In the genomic region with DNA sequence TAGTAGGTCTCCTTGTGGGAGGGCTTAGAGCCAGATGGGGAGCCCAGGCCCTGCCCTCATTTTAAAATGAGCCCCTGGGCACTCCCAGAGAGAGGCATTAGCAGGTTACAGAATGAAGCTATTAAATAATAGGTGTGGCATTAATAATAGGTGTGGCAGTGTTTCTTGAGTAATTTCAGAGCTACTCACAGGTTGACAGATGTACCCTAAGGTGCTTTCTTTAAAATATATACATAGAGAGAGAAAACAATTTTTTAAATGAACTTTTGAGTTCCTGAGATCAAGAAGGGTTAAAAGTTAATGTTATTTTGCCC, we compare ENCODE assay signal across 8 cellular contexts. TPM values are rescaled to one million over a fixed set of nuclear protein-coding genes. Genes with fewer than 3 reads are reported as not detected.
DNase-seq lines count a peak whose midpoint lies in the region; ATAC-seq and TF ChIP-seq lines count a peak whose summit lies in the region.

No MANE protein-coding gene starts in this region.

- peak overlapping the region; percentile 94 for H3K4me3 ChIP-seq in CD4-positive, CD25-positive, alpha-beta regulatory T cell (ENCODE audit: low read depth, low read length)

- no peak for DNase-seq in CD4-positive, CD25-positive, alpha-beta regulatory T cell
- DNase-seq in chondrocyte (ENCODE audit: low spot score): no peak
- DNase-seq in natural killer cell treated with Interleukin-12 subunit alpha and Interleukin-12 subunit beta and Interleukin-15 and Interleukin-18, amount 100 ng/mL, for 72 hours (ENCODE audit: low spot score): no peak
- DNase-seq in OCI-M1 (lab: John Stamatoyannopoulos, UW): no peak
- DNase-seq in nucleus accumbens (lab: John Stamatoyannopoulos, UW): no peak
- no peak for DNase-seq in putamen (ENCODE audit: low spot score)

- H3K27me3 Mint-ChIP-seq in CD4-positive, CD25-positive, alpha-beta regulatory T cell: peaks cover 5% of the 10 kb centered on the region
- no peaks in the 10 kb centered on the region for H3K27me3 Mint-ChIP-seq in chondrocyte (ENCODE audit: low read depth)
- no peaks in the 10 kb centered on the region for H3K27me3 Mint-ChIP-seq in natural killer cell treated with Interleukin-12 subunit alpha and Interleukin-12 subunit beta and Interleukin-15 and Interleukin-18, amount 100 ng/mL, for 72 hours

- H3K9me3 ChIP-seq in CD4-positive, CD25-positive, alpha-beta regulatory T cell (ENCODE audit: control insufficient read depth in 2 of 2, low read length in 2 of 2): no peaks in the 10 kb centered on the region

- H3K27ac ChIP-seq in CD4-positive, CD25-positive, alpha-beta regulatory T cell (ENCODE audit: insufficient read depth, low read length, poor library complexity, severe bottlenecking): peak overlapping the region; percentile 53

- H3K36me3 Mint-ChIP-seq in CD4-positive, CD25-positive, alpha-beta regulatory T cell: no peaks in the 10 kb centered on the region
- H3K36me3 Mint-ChIP-seq in chondrocyte (ENCODE audit: low read depth): no peaks in the 10 kb centered on the region
- no peaks in the 10 kb centered on the region for H3K36me3 Mint-ChIP-seq in natural killer cell treated with Interleukin-12 subunit alpha and Interleukin-12 subunit beta and Interleukin-15 and Interleukin-18, amount 100 ng/mL, for 72 hours

- no peaks in the 10 kb centered on the region for H3K27me3 ChIP-seq in CD4-positive, CD25-positive, alpha-beta regulatory T cell (ENCODE audit: control insufficient read depth, insufficient read depth, low read length)

- H3K4me1 Mint-ChIP-seq in CD4-positive, CD25-positive, alpha-beta regulatory T cell: peaks cover 16 to 45% (median 31%) of the 10 kb centered on the region in 4 donors
- H3K4me1 Mint-ChIP-seq in chondrocyte (ENCODE audit: low read depth): peaks cover 21% of the 10 kb centered on the region
- peaks cover 29 to 36% of the 10 kb centered on the region in 2 donors for H3K4me1 Mint-ChIP-seq in natural killer cell treated with Interleukin-12 subunit alpha and Interleukin-12 subunit beta and Interleukin-15 and Interleukin-18, amount 100 ng/mL, for 72 hours (ENCODE audit: low read depth in 2 of 2)

- H3K9me3 Mint-ChIP-seq in CD4-positive, CD25-positive, alpha-beta regulatory T cell: no peaks in the 10 kb centered on the region
- no peaks in the 10 kb centered on the region for H3K9me3 Mint-ChIP-seq in chondrocyte (ENCODE audit: low read depth)
- no peaks in the 10 kb centered on the region for H3K9me3 Mint-ChIP-seq in natural killer cell treated with Interleukin-12 subunit alpha and Interleukin-12 subunit beta and Interleukin-15 and Interleukin-18, amount 100 ng/mL, for 72 hours

- peak overlapping the region; percentile 93 to 99 (median 96) for H3K4me3 Mint-ChIP-seq in CD4-positive, CD25-positive, alpha-beta regulatory T cell
- peak overlapping the region; percentile 92 for H3K4me3 Mint-ChIP-seq in chondrocyte (ENCODE audit: unreplicated experiment)
- peak overlapping the region; percentile 96 for H3K4me3 Mint-ChIP-seq in natural killer cell treated with Interleukin-12 subunit alpha and Interleukin-12 subunit beta and Interleukin-15 and Interleukin-18, amount 100 ng/mL, for 72 hours

- no peaks in the 10 kb centered on the region for H3K36me3 ChIP-seq in CD4-positive, CD25-positive, alpha-beta regulatory T cell (ENCODE audit: control insufficient read depth, insufficient read depth, low read length)

- peak overlapping the region; percentile 60 to 88 (median 84) for H3K27ac Mint-ChIP-seq in CD4-positive, CD25-positive, alpha-beta regulatory T cell
- H3K27ac Mint-ChIP-seq in chondrocyte (ENCODE audit: unreplicated experiment): peak overlapping the region; percentile 89
- H3K27ac Mint-ChIP-seq in natural killer cell treated with Interleukin-12 subunit alpha and Interleukin-12 subunit beta and Interleukin-15 and Interleukin-18, amount 100 ng/mL, for 72 hours: peak overlapping the region; percentile 86 to 88

- peak in 1 of 2 donors; percentile 10 for ATAC-seq in CD4-positive, CD25-positive, alpha-beta regulatory T cell (ENCODE audit: low read depth in 2 of 2)
- ATAC-seq in HG03565 (IDR thresholded peaks at IDR 0.05; ENCODE audit: unreplicated experiment) (peak; percentile 23), GM19023 (IDR thresholded peaks at IDR 0.05; ENCODE audit: unreplicated experiment) (no peak)
- ATAC-seq in natural killer cell treated with Interleukin-12 subunit alpha and Interleukin-12 subunit beta and Interleukin-15 and Interleukin-18, amount 100 ng/mL, for 72 hours: no peak

- no peak for TF ChIP-seq CTCF in chondrocyte (IDR thresholded peaks at IDR 0.05)

- peaks cover 36% of the 10 kb centered on the region for H3K4me1 ChIP-seq in CD4-positive, CD25-positive, alpha-beta regulatory T cell (ENCODE audit: control insufficient read depth, insufficient read depth, low read length, poor library complexity, severe bottlenecking)

RNA-seq across cellular contexts. Expression of gene EEIG2, which starts 1.2 kb away (rescaled TPM):
- total RNA-seq in CD4-positive, CD25-positive, alpha-beta regulatory T cell: 14.3 TPM
- polyA plus RNA-seq in CD4-positive, CD25-positive, alpha-beta regulatory T cell: 1 to 10 TPM in 2 of 4 donors, under 1 TPM in 2; 0.43 to 2.0 (median 1.3) TPM
- total RNA-seq in chondrocyte: 13.7 to 14.2 TPM (median 13.8 TPM) in 3 replicates
- 10 to 100 TPM; 18.4 to 20.7 TPM for total RNA-seq in natural killer cell treated with Interleukin-12 subunit alpha and Interleukin-12 subunit beta and Interleukin-15 and Interleukin-18, amount 100 ng/mL, for 72 hours
